In genomic region chr13:99495478-99496321, GRCh38 we compare ENCODE assay signal across 8 cellular contexts. TPM values are rescaled to one million over a fixed set of nuclear protein-coding genes. Genes with fewer than 3 reads are reported as not detected.
A peak's percentile ranks its signal among the peaks of the same experiment; 100 is the strongest.
DNase-seq lines count a peak whose midpoint lies in the region; ATAC-seq and TF ChIP-seq lines count a peak whose summit lies in the region.

No MANE protein-coding gene starts in this region.

- TF ChIP-seq CTCF in liver (IDR thresholded peaks at IDR 0.05; ENCODE audit: low read depth, low read length, missing input control): no peak
- TF ChIP-seq CTCF in tibial nerve (IDR thresholded peaks at IDR 0.05): no peak

- H3K27ac Mint-ChIP-seq in activated T-cell treated with anti-CD3 and anti-CD28 coated beads, Interleukin-2, amount 50 U/mL, for 72 hours: peak overlapping the region; percentile 90

- no peak for DNase-seq in activated T-cell treated with anti-CD3 and anti-CD28 coated beads, Interleukin-2, amount 50 U/mL, for 72 hours
- DNase-seq in activated T-cell treated with anti-CD3 and anti-CD28 coated beads, Interleukin-2, amount 50 U/mL, for 48 hours: no peak
- peak; percentile 11 for DNase-seq in SW480 (ENCODE audit: low spot score)
- no peak for DNase-seq in tibial nerve (ENCODE audit: low spot score in 2 of 2)
- DNase-seq in HCEC 1CT: no peak
- no peak for DNase-seq in NCI-H526 treated with DMSO at 0.1 percent for 48 hours (lab: John Stamatoyannopoulos, UW)

- peaks cover 3 to 7% of the 10 kb centered on the region in 2 donors for H3K9me3 Mint-ChIP-seq in activated T-cell treated with anti-CD3 and anti-CD28 coated beads, Interleukin-2, amount 50 U/mL, for 72 hours

- 47% methylated on average over 10 of the region's 10 CpGs for WGBS in liver
- WGBS in tibial nerve, 2 donors: 78 to 81% methylated on average over 10 of the region's 10 CpGs

- no peaks in the 10 kb centered on the region for H3K27me3 Mint-ChIP-seq in activated T-cell treated with anti-CD3 and anti-CD28 coated beads, Interleukin-2, amount 50 U/mL, for 72 hours (ENCODE audit: low read depth)

- H3K9me3 ChIP-seq in liver (ENCODE audit: control insufficient read depth in 4 of 4, low read length in 3 of 4) (no peaks in the 10 kb centered on the region), tibial nerve (no peaks in the 10 kb centered on the region)

- peak overlapping the region; percentile 15 to 85 for H3K9ac ChIP-seq in liver (ENCODE audit: low read depth in 1 of 2, low read length in 2 of 2)

- ATAC-seq in activated T-cell treated with anti-CD3 and anti-CD28 coated beads, Interleukin-2, amount 50 U/mL, for 72 hours (replicated peaks in 1 of 2): peak; percentile 32 to 47
- ATAC-seq in GM19467 (IDR thresholded peaks at IDR 0.05; ENCODE audit: unreplicated experiment): no peak

- TF ChIP-seq RAD21 in liver (IDR thresholded peaks at IDR 0.05): no peak

- no peak for TF ChIP-seq POLR2A in tibial nerve (IDR thresholded peaks at IDR 0.05)

- H3K4me1 ChIP-seq in liver (ENCODE audit: control insufficient read depth in 4 of 4, insufficient read depth in 4 of 4, low read length in 3 of 4) (peaks cover 5 to 34% (median 26%) of the 10 kb centered on the region in 4 donors), tibial nerve (peaks cover 0 to 40% (median 8%) of the 10 kb centered on the region in 4 donors)

- peak overlapping the region; percentile 74 to 92 for H3K27ac ChIP-seq in liver (ENCODE audit: low read depth in 1 of 2, low read length in 2 of 2)
- H3K27ac ChIP-seq in tibial nerve: peak overlapping the region; percentile 12 to 94 (median 72)

- peak overlapping the region; percentile 92 for H3K4me3 Mint-ChIP-seq in activated T-cell treated with anti-CD3 and anti-CD28 coated beads, Interleukin-2, amount 50 U/mL, for 72 hours

- H3K4me3 ChIP-seq in liver (ENCODE audit: low read depth in 1 of 3, low read length in 3 of 3) (peak overlapping the region; percentile 46 to 64 (median 62)), tibial nerve (peak overlapping the region; percentile 24 to 47 (median 34))

- no peaks in the 10 kb centered on the region for H3K36me3 ChIP-seq in liver (ENCODE audit: control insufficient read depth in 4 of 4, insufficient read depth in 3 of 4, low read depth in 1 of 4, low read length in 3 of 4)
- H3K36me3 ChIP-seq in tibial nerve: no peaks in the 10 kb centered on the region

- peaks cover 52% of the 10 kb centered on the region for H3K4me1 Mint-ChIP-seq in activated T-cell treated with anti-CD3 and anti-CD28 coated beads, Interleukin-2, amount 50 U/mL, for 72 hours (ENCODE audit: low read depth)

- H3K27me3 ChIP-seq in liver (ENCODE audit: control insufficient read depth in 4 of 4, insufficient read depth in 4 of 4, low read length in 3 of 4) (no peaks in the 10 kb centered on the region), tibial nerve (no peaks in the 10 kb centered on the region)

- TF ChIP-seq EP300 in tibial nerve (IDR thresholded peaks at IDR 0.05): no peak

- H3K36me3 Mint-ChIP-seq in activated T-cell treated with anti-CD3 and anti-CD28 coated beads, Interleukin-2, amount 50 U/mL, for 72 hours (ENCODE audit: insufficient read depth in 2 of 2): peaks cover 9 to 20% of the 10 kb centered on the region in 2 donors

TF ChIP-seq in liver, 16 proteins besides CTCF, POLR2A, EP300 and RAD21:
- no peak for TF ChIP-seq JUND (IDR thresholded peaks at IDR 0.05)
- peak; percentile 38 for TF ChIP-seq MAX (IDR thresholded peaks at IDR 0.05)
- TF ChIP-seq ATF3 (IDR thresholded peaks at IDR 0.05): no peak
- TF ChIP-seq TAF1 (conservative IDR thresholded peaks at IDR 0.05): no peak
- no peak for TF ChIP-seq SP1 (IDR thresholded peaks at IDR 0.05)
- no peak for TF ChIP-seq EGR1 (IDR thresholded peaks at IDR 0.05; ENCODE audit: low read depth in 2 of 2)

RNA-seq across cellular contexts. Expression of gene TM9SF2, which starts 5.6 kb away (rescaled TPM):
- 10 to 100 TPM; 56.8 to 77.2 TPM for total RNA-seq in activated T-cell treated with anti-CD3 and anti-CD28 coated beads, Interleukin-2, amount 50 U/mL, for 72 hours
- total RNA-seq in liver: 100 to 1,000 TPM; 105 to 112 TPM
- polyA plus RNA-seq in liver: 10 to 100 TPM; 70.2 to 92.9 TPM
- 100 to 1,000 TPM in 1 of 4 donors, 10 to 100 TPM in 3; 67.8 to 110 (median 82.7) TPM for total RNA-seq in tibial nerve
